In the genomic region with DNA sequence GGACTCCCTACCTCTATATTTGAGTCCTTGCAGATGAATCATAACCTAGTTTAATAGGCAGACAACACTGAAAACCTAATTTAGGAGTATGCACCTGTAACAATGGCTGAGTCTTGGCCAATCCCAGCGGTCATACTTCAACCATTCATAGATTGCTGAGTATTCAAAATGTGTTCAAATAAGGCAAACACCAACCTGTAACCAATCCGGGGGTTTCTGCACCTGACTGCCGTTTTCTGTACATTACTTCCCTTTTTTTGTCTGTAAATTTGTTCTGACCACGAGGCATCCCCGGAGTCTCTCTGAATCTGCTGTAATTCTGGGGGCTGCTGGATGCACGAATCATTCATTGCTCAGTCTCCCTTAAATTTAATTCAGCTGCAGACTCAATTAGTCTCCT, we compare ENCODE assay signal across 16 cellular contexts.
"Had no signal": no experiment of that assay in that cellular context is flagged by ENCODE, and none has a peak within 500 bp of the region (broad histone marks: within the 10 kb centered on the region; RNA-seq: fewer than 3 reads in every experiment).

No MANE protein-coding gene starts in this region.

- H3K27me3 ChIP-seq: esophagus squamous epithelium, spleen, upper lobe of right lung had no signal

- H3K9me3 ChIP-seq: esophagus squamous epithelium, heart right ventricle, spleen, upper lobe of right lung had no signal

- H3K36me3 ChIP-seq: esophagus squamous epithelium, heart right ventricle, spleen, upper lobe of right lung had no signal

- H3K27ac ChIP-seq: esophagus squamous epithelium, heart right ventricle, spleen, upper lobe of right lung had no signal

- H3K4me3 ChIP-seq: esophagus squamous epithelium, heart right ventricle, spleen, upper lobe of right lung had no signal

- DNase-seq: activated CD4-positive, alpha-beta T cell treated with anti-CD3 and anti-CD28 coated beads for 48 hours; activated CD4-positive, CD25-positive, alpha-beta regulatory T cell; activated CD8-positive, alpha-beta T cell treated with anti-CD3 and anti-CD28 coated beads, Interleukin-2, amount 10 ng/mL, durations not matched to agents 7 days and 5 days; activated naive CD4-positive, alpha-beta T cell treated with anti-CD3 and anti-CD28 coated beads for 36 hours; activated T-cell treated with anti-CD3 and anti-CD28 coated beads, Interleukin-2, amount 50 U/mL, for 24 hours; anterior cingulate cortex; caudate nucleus; effector memory CD8-positive, alpha-beta T cell; esophagus squamous epithelium; heart right ventricle; occipital lobe; posterior cingulate gyrus; spleen; stimulated activated CD4-positive, alpha-beta T cell treated with anti-CD3 and anti-CD28 coated beads, Interleukin-4, amount 100 ng/mL, for 4 hours; upper lobe of right lung had no signal

- H3K4me1 ChIP-seq: esophagus squamous epithelium, heart right ventricle, spleen, upper lobe of right lung had no signal

- ATAC-seq: activated CD8-positive, alpha-beta T cell treated with anti-CD3 and anti-CD28 coated beads, Interleukin-2, amount 10 ng/mL, durations not matched to agents 7 days and 5 days; effector memory CD8-positive, alpha-beta T cell; heart right ventricle; stimulated activated memory B cell treated with anti-CD40 and anti-IgM and Interleukin-4, amounts not matched to agents 10 μg/mL and 1 μg/mL and 100 μg/mL, for 72 hours; upper lobe of right lung had no signal
